ENCODE assay signal across 14 cellular contexts in genomic region chr10:70603439-70603778, GRCh38. TPM values are rescaled to one million over a fixed set of nuclear protein-coding genes. Genes with fewer than 3 reads are reported as not detected.
DNase-seq lines count a peak whose midpoint lies in the region; ATAC-seq and TF ChIP-seq lines count a peak whose summit lies in the region.
"Had no signal": no experiment of that assay in that cellular context is flagged by ENCODE, and none has a peak within 500 bp of the region (broad histone marks: within the 10 kb centered on the region; RNA-seq: fewer than 3 reads in every experiment).

No MANE protein-coding gene starts in this region.

- peak overlapping the region; percentile 91 for H3K27ac Mint-ChIP-seq in activated naive CD4-positive, alpha-beta T cell treated with anti-CD3 and anti-CD28 coated beads, Interleukin-2, amount 10 ng/mL, durations not matched to agents 7 days and 5 days
- H3K27ac Mint-ChIP-seq in activated T-helper 2 cell treated with anti-CD3 and anti-CD28 coated beads, Interferon-gamma antibody, Interleukin-2, Interleukin-4, amounts not matched to agents 10 μg/mL and 5 μg/mL and 100 μg/mL, durations not matched to agents 14 hours and 24 hours and 36 hours = peak overlapping the region; percentile 90
- peak overlapping the region; percentile 95 to 97 for H3K27ac Mint-ChIP-seq in natural killer cell

- H3K36me3 ChIP-seq in upper lobe of left lung = no peaks in the 10 kb centered on the region
- H3K36me3 ChIP-seq: transverse colon had no signal

- peak overlapping the region in 3 of 4 donors; percentile 18 to 69 (median 40) for H3K27ac ChIP-seq in upper lobe of left lung
- H3K27ac ChIP-seq in caudate nucleus (ENCODE audit: low read depth, low read length) = no peak overlapping the region
- H3K27ac ChIP-seq: body of pancreas had no signal

- CTCF ChIA-PET in activated naive CD4-positive, alpha-beta T cell treated with anti-CD3 and anti-CD28 coated beads, Interleukin-2, amount 10 ng/mL, durations not matched to agents 7 days and 5 days (lab: Charles Lee) = interaction anchor here (1.2 kb wide), 1 partner anchor 44 kb away, joined by 3 read pairs; no protein-coding TSS in a partner anchor

- no peaks in the 10 kb centered on the region for H3K9me3 Mint-ChIP-seq in activated naive CD4-positive, alpha-beta T cell treated with anti-CD3 and anti-CD28 coated beads, Interleukin-2, amount 10 ng/mL, durations not matched to agents 7 days and 5 days
- H3K9me3 Mint-ChIP-seq in activated T-helper 2 cell treated with anti-CD3 and anti-CD28 coated beads, Interferon-gamma antibody, Interleukin-2, Interleukin-4, amounts not matched to agents 10 μg/mL and 5 μg/mL and 100 μg/mL, durations not matched to agents 14 hours and 24 hours and 36 hours = no peaks in the 10 kb centered on the region
- H3K9me3 Mint-ChIP-seq in natural killer cell = no peaks in the 10 kb centered on the region

- TF ChIP-seq CTCF in natural killer cell (IDR thresholded peaks at IDR 0.05) = no peak
- TF ChIP-seq CTCF in upper lobe of left lung (IDR thresholded peaks at IDR 0.05) = no peak

- TF ChIP-seq POLR2A in upper lobe of left lung (IDR thresholded peaks at IDR 0.05) = no peak

- no peak for DNase-seq in activated naive CD4-positive, alpha-beta T cell treated with anti-CD3 and anti-CD28 coated beads, Interleukin-2, amount 10 ng/mL, durations not matched to agents 7 days and 5 days
- no peak for DNase-seq in activated naive CD4-positive, alpha-beta T cell treated with anti-CD3 and anti-CD28 coated beads, Interleukin-2, amount 50 U/mL, for 16 hours
- DNase-seq in activated T-helper 2 cell treated with anti-CD3 and anti-CD28 coated beads, Interferon-gamma antibody, Interleukin-2, Interleukin-4, amounts not matched to agents 10 μg/mL and 5 μg/mL and 100 μg/mL, durations not matched to agents 14 hours and 24 hours and 36 hours (ENCODE audit: low spot score) = no peak
- DNase-seq in natural killer cell = peak; percentile 89
- DNase-seq in upper lobe of left lung = peak in 1 of 2 donors; percentile 42
- no peak for DNase-seq in SHP77 (lab: John Stamatoyannopoulos, UW)
- DNase-seq in caudate nucleus (lab: John Stamatoyannopoulos, UW) = no peak
- DNase-seq: ACHN, body of pancreas, NCI-H2081 treated with DMSO at 0.1 percent for 48 hours had no signal

- H3K9me3 ChIP-seq in upper lobe of left lung = no peaks in the 10 kb centered on the region
- H3K9me3 ChIP-seq: body of pancreas, transverse colon had no signal

- H3K4me3 ChIP-seq in upper lobe of left lung = no peak overlapping the region
- H3K4me3 ChIP-seq: body of pancreas, transverse colon had no signal

- WGBS in upper lobe of left lung, 2 donors = 81 to 89% methylated on average over 3 to 6 of the region's 6 CpGs

- peak in 1 of 4 donors; percentile 28 for TF ChIP-seq EP300 in upper lobe of left lung (IDR thresholded peaks at IDR 0.05)

- intact Hi-C loops in activated T-helper 2 cell treated with anti-CD3 and anti-CD28 coated beads, Interferon-gamma antibody, Interleukin-2, Interleukin-4, amounts not matched to agents 10 μg/mL and 5 μg/mL and 100 μg/mL, durations not matched to agents 14 hours and 24 hours and 36 hours (cut with micrococcal nuclease) = loop anchor here (2.0 to 5.0 kb wide), 2 partner anchors 25 to 46 kb away; no protein-coding TSS in a partner anchor
- intact Hi-C loops in natural killer cell (cut with micrococcal nuclease) = loop anchor here (2.0 to 5.0 kb wide), 3 partner anchors 13 to 46 kb away; no protein-coding TSS in a partner anchor

- peak; percentile 58 to 75 (median 71) for ATAC-seq in natural killer cell
- peak in 1 of 2 donors; percentile 22 for ATAC-seq in upper lobe of left lung (ENCODE audit: low FRiP score in 2 of 2)
- ATAC-seq in HG02852 (IDR thresholded peaks at IDR 0.05; ENCODE audit: unreplicated experiment) = no peak
- ATAC-seq: body of pancreas, left lobe of liver had no signal

- peaks cover 12% of the 10 kb centered on the region for H3K36me3 Mint-ChIP-seq in activated naive CD4-positive, alpha-beta T cell treated with anti-CD3 and anti-CD28 coated beads, Interleukin-2, amount 10 ng/mL, durations not matched to agents 7 days and 5 days
- peaks cover 14% of the 10 kb centered on the region for H3K36me3 Mint-ChIP-seq in activated T-helper 2 cell treated with anti-CD3 and anti-CD28 coated beads, Interferon-gamma antibody, Interleukin-2, Interleukin-4, amounts not matched to agents 10 μg/mL and 5 μg/mL and 100 μg/mL, durations not matched to agents 14 hours and 24 hours and 36 hours (ENCODE audit: low read depth)
- peaks cover 12% of the 10 kb centered on the region for H3K36me3 Mint-ChIP-seq in natural killer cell

- H3K4me1 ChIP-seq in upper lobe of left lung = peaks cover 0 to 2% (median 0%) of the 10 kb centered on the region in 4 donors
- H3K4me1 ChIP-seq: body of pancreas, transverse colon had no signal

- peaks cover 6% of the 10 kb centered on the region for H3K27me3 Mint-ChIP-seq in activated naive CD4-positive, alpha-beta T cell treated with anti-CD3 and anti-CD28 coated beads, Interleukin-2, amount 10 ng/mL, durations not matched to agents 7 days and 5 days
- no peaks in the 10 kb centered on the region for H3K27me3 Mint-ChIP-seq in activated T-helper 2 cell treated with anti-CD3 and anti-CD28 coated beads, Interferon-gamma antibody, Interleukin-2, Interleukin-4, amounts not matched to agents 10 μg/mL and 5 μg/mL and 100 μg/mL, durations not matched to agents 14 hours and 24 hours and 36 hours (ENCODE audit: low read depth)
- no peaks in the 10 kb centered on the region for H3K27me3 Mint-ChIP-seq in natural killer cell (ENCODE audit: low read depth in 2 of 2)

- peak overlapping the region; percentile 91 for H3K4me3 Mint-ChIP-seq in activated naive CD4-positive, alpha-beta T cell treated with anti-CD3 and anti-CD28 coated beads, Interleukin-2, amount 10 ng/mL, durations not matched to agents 7 days and 5 days
- H3K4me3 Mint-ChIP-seq in activated T-helper 2 cell treated with anti-CD3 and anti-CD28 coated beads, Interferon-gamma antibody, Interleukin-2, Interleukin-4, amounts not matched to agents 10 μg/mL and 5 μg/mL and 100 μg/mL, durations not matched to agents 14 hours and 24 hours and 36 hours (ENCODE audit: low read depth) = peak overlapping the region; percentile 93
- H3K4me3 Mint-ChIP-seq in natural killer cell = peak overlapping the region; percentile 100

- no peaks in the 10 kb centered on the region for H3K27me3 ChIP-seq in upper lobe of left lung
- H3K27me3 ChIP-seq: body of pancreas, transverse colon had no signal

- peaks cover 42% of the 10 kb centered on the region for H3K4me1 Mint-ChIP-seq in activated naive CD4-positive, alpha-beta T cell treated with anti-CD3 and anti-CD28 coated beads, Interleukin-2, amount 10 ng/mL, durations not matched to agents 7 days and 5 days
- peaks cover 18% of the 10 kb centered on the region for H3K4me1 Mint-ChIP-seq in activated T-helper 2 cell treated with anti-CD3 and anti-CD28 coated beads, Interferon-gamma antibody, Interleukin-2, Interleukin-4, amounts not matched to agents 10 μg/mL and 5 μg/mL and 100 μg/mL, durations not matched to agents 14 hours and 24 hours and 36 hours (ENCODE audit: low read depth)
- peaks cover 66 to 87% of the 10 kb centered on the region in 2 donors for H3K4me1 Mint-ChIP-seq in natural killer cell

RNA-seq across cellular contexts. Expression of gene PRF1, which starts 0.9 kb away (rescaled TPM):
- 67.7 and 69.6 TPM in 2 replicates for total RNA-seq in activated T-helper 2 cell treated with anti-CD3 and anti-CD28 coated beads, Interferon-gamma antibody, Interleukin-2, Interleukin-4, amounts not matched to agents 10 μg/mL and 5 μg/mL and 100 μg/mL, durations not matched to agents 14 hours and 24 hours and 36 hours
- total RNA-seq in natural killer cell = 1,000 to 10,000 TPM; 1,641 to 2,133 (median 1,982) TPM
- 10 to 100 TPM in 5 of 6 donors, 1 to 10 TPM in 1; 6.3 to 26.9 (median 15.9) TPM for total RNA-seq in upper lobe of left lung
- total RNA-seq: osteocyte had no signal

Comparison
In these comparisons a context has a peak if more than half of its experiments do, and no peak if none do; other contexts are left out.
1. RNA of gene PRF1, which starts 0.9 kb away (total RNA-seq): 1,641 to 2,133 TPM in natural killer cell; 67.7 to 69.6 TPM in activated T-helper 2 cell treated with anti-CD3 and anti-CD28 coated beads, Interferon-gamma antibody, Interleukin-2, Interleukin-4, amounts not matched to agents 10 μg/mL and 5 μg/mL and 100 μg/mL, durations not matched to agents 14 hours and 24 hours and 36 hours and 6.3 to 26.9 TPM in upper lobe of left lung; every median in the first group is over 10 times any median in the second.
2. Peak in every context shown above with its lines, with median percentiles within 50 percentile points of each other: H3K27ac Mint-ChIP-seq and H3K4me3 Mint-ChIP-seq.